14 cellular contexts compared by ENCODE assay signal in the genomic region with DNA sequence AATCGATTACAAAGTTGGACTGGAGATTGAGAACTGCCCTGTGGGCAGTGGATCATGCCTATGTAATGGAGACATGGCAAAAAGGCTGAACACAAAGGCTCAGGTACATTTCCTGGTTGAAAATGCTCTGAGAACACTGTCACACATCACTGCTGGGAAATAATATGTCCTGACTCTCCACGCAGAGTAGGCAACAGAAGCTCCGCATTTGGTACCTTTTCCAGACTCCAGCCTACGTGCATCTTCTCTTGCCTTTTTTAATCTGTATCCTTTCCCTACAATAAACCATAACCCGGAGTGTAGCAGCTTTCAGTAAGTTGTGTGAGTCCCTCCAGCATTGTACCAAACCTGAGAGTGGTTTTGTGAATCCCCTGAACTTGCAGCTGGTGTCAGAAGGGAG.
"Had no signal": no experiment of that assay in that cellular context is flagged by ENCODE, and none has a peak within 500 bp of the region (broad histone marks: within the 10 kb centered on the region; RNA-seq: fewer than 3 reads in every experiment).

No MANE protein-coding gene starts in this region.

- H3K4me3 Mint-ChIP-seq: activated naive CD4-positive, alpha-beta T cell treated with anti-CD3 and anti-CD28 coated beads, Interleukin-2, amount 10 ng/mL, durations not matched to agents 7 days and 5 days; central memory CD8-positive, alpha-beta T cell; effector memory CD8-positive, alpha-beta T cell; neural crest cell; stimulated activated memory B cell treated with anti-CD40 and anti-IgM and Interleukin-4, amounts not matched to agents 10 μg/mL and 1 μg/mL and 100 μg/mL, for 72 hours had no signal

- DNase-seq: activated naive CD4-positive, alpha-beta T cell treated with anti-CD3 and anti-CD28 coated beads, Interleukin-2, amount 10 ng/mL, durations not matched to agents 7 days and 5 days; activated T-cell treated with anti-CD3 and anti-CD28 coated beads, Interleukin-2, amount 50 U/mL, for 1 hour; cortex of kidney; effector memory CD8-positive, alpha-beta T cell; hypothalamus; kidney; mesenchymal stem cell; stimulated activated CD4-positive, alpha-beta T cell treated with anti-CD3 and anti-CD28 coated beads, Interleukin-2, amount 100 ng/mL, for 48 hours; trophoblast cell had no signal

- H3K9me3 Mint-ChIP-seq: activated naive CD4-positive, alpha-beta T cell treated with anti-CD3 and anti-CD28 coated beads, Interleukin-2, amount 10 ng/mL, durations not matched to agents 7 days and 5 days; central memory CD8-positive, alpha-beta T cell; effector memory CD8-positive, alpha-beta T cell; neural crest cell; stimulated activated memory B cell treated with anti-CD40 and anti-IgM and Interleukin-4, amounts not matched to agents 10 μg/mL and 1 μg/mL and 100 μg/mL, for 72 hours had no signal

- H3K27ac ChIP-seq: epithelial cell of prostate had no signal

- H3K27me3 Mint-ChIP-seq: central memory CD8-positive, alpha-beta T cell; effector memory CD8-positive, alpha-beta T cell had no signal

- H3K36me3 Mint-ChIP-seq: activated naive CD4-positive, alpha-beta T cell treated with anti-CD3 and anti-CD28 coated beads, Interleukin-2, amount 10 ng/mL, durations not matched to agents 7 days and 5 days; stimulated activated memory B cell treated with anti-CD40 and anti-IgM and Interleukin-4, amounts not matched to agents 10 μg/mL and 1 μg/mL and 100 μg/mL, for 72 hours had no signal

- ATAC-seq: activated CD4-positive, CD25-positive, alpha-beta regulatory T cell treated with anti-CD3 and anti-CD28 coated beads, Interleukin-2, amount 50 U/mL, for 24 hours; effector memory CD8-positive, alpha-beta T cell; stimulated activated memory B cell treated with anti-CD40 and anti-IgM and Interleukin-4, amounts not matched to agents 10 μg/mL and 1 μg/mL and 100 μg/mL, for 72 hours had no signal

- H3K27ac Mint-ChIP-seq: activated naive CD4-positive, alpha-beta T cell treated with anti-CD3 and anti-CD28 coated beads, Interleukin-2, amount 10 ng/mL, durations not matched to agents 7 days and 5 days; effector memory CD8-positive, alpha-beta T cell; stimulated activated memory B cell treated with anti-CD40 and anti-IgM and Interleukin-4, amounts not matched to agents 10 μg/mL and 1 μg/mL and 100 μg/mL, for 72 hours had no signal

- H3K4me1 Mint-ChIP-seq: activated naive CD4-positive, alpha-beta T cell treated with anti-CD3 and anti-CD28 coated beads, Interleukin-2, amount 10 ng/mL, durations not matched to agents 7 days and 5 days; central memory CD8-positive, alpha-beta T cell had no signal
